Comparison of ENCODE assay signal across 1 cellular context in genomic region chr16:24541534-24541933, GRCh38.
TF ChIP-seq lines count a peak whose summit lies in the region.

No MANE protein-coding gene starts in this region.

TF ChIP-seq in IMR-90, 13 proteins besides CTCF, POLR2A, EP300 and RAD21 (continued from another document):
- no peak for TF ChIP-seq USF2 (IDR thresholded peaks at IDR 0.05; ENCODE audit: low read depth, low read length)
TF ChIP-seq in IMR-90: peak in this region for 0.
